ENCODE assay signal across 22 cellular contexts in the genomic region with DNA sequence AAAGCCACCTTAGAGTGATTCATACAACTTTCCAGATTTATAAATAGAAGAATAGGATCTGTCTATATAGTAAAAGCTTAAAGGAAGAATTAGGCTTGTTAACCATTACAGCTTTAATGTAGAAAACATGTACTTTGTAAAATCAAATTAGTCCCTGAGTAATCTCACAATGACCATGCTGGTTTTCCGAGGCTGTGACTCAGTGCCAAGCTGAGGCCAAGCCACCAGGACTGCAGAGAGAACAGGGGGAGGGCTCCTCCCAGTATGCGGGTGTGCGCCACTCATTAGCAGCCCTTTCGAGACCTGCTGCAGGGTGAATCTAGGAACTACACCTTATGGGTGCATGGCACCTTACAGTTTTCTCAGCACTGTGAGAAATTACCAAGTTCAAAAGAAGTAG.
DNase-seq lines count a peak whose midpoint lies in the region; ATAC-seq and TF ChIP-seq lines count a peak whose summit lies in the region.
"Had no signal": no experiment of that assay in that cellular context is flagged by ENCODE, and none has a peak within 500 bp of the region (broad histone marks: within the 10 kb centered on the region; RNA-seq: fewer than 3 reads in every experiment).

No MANE protein-coding gene starts in this region.

- no peaks in the 10 kb centered on the region for H3K27me3 ChIP-seq in right atrium auricular region
- H3K27me3 ChIP-seq: gastroesophageal sphincter, neutrophil had no signal

- H3K4me3 ChIP-seq in AG09309 (ENCODE audit: control insufficient read depth, low read depth, low read length) (no peak overlapping the region), fibroblast of mammary gland (ENCODE audit: control insufficient read depth, low read depth, low read length) (no peak overlapping the region), right atrium auricular region (no peak overlapping the region)
- H3K4me3 ChIP-seq: gastroesophageal sphincter had no signal

- H3K27ac ChIP-seq in right atrium auricular region, result no peak overlapping the region
- H3K27ac ChIP-seq: gastroesophageal sphincter, neutrophil had no signal

- H3K9me3 ChIP-seq in right atrium auricular region, result no peaks in the 10 kb centered on the region
- H3K9me3 ChIP-seq: gastroesophageal sphincter, neutrophil had no signal

- no peaks in the 10 kb centered on the region for H3K4me1 ChIP-seq in right atrium auricular region
- H3K4me1 ChIP-seq: gastroesophageal sphincter had no signal

- no peak for TF ChIP-seq CTCF in AG09309 (IDR thresholded peaks at IDR 0.05; ENCODE audit: control insufficient read depth, insufficient read depth, low read depth, low read length, missing control alignments)
- TF ChIP-seq CTCF in fibroblast of mammary gland (conservative IDR thresholded peaks at IDR 0.05; ENCODE audit: control insufficient read depth, insufficient read depth, low read depth, low read length), result no peak
- TF ChIP-seq CTCF in right atrium auricular region (IDR thresholded peaks at IDR 0.05), result no peak

- ATAC-seq in SK-N-SH treated with all-trans-retinoic acid at 6 μM for 48 hours (peak; percentile 98), HG02885 (IDR thresholded peaks at IDR 0.05; ENCODE audit: poor library complexity, unreplicated experiment) (no peak), GM19324 (IDR thresholded peaks at IDR 0.05; ENCODE audit: low FRiP score, unreplicated experiment) (no peak)
- ATAC-seq: gastroesophageal sphincter had no signal

- DNase-seq in AG09309 (ENCODE audit: low read depth) (peak; percentile 21), HCEC 1CT (peak; percentile 45), fibroblast of mammary gland (ENCODE audit: low read depth) (peak; percentile 46), NCI-H774 (lab: John Stamatoyannopoulos, UW) (no peak), right atrium auricular region (ENCODE audit: low spot score) (no peak)
- DNase-seq: 8988T; activated CD4-positive, alpha-beta T cell treated with anti-CD3 and anti-CD28 coated beads for 1 hour; activated naive CD4-positive, alpha-beta T cell treated with anti-CD3 and anti-CD28 coated beads for 36 hours; activated T-cell treated with anti-CD3 and anti-CD28 coated beads, Interleukin-2, amount 50 U/mL, for 1 hour; aorta; DMS79; NCI-H1436; NCI-H2171; NCI-H526; small intestine; stimulated activated naive CD4-positive, alpha-beta T cell; SW 1271 had no signal

- no peaks in the 10 kb centered on the region for H3K36me3 ChIP-seq in right atrium auricular region
- H3K36me3 ChIP-seq: gastroesophageal sphincter, neutrophil had no signal

TF ChIP-seq in SK-N-SH treated with all-trans-retinoic acid at 6 μM for 48 hours, 23 proteins besides CTCF, POLR2A, EP300 and RAD21:
- TF ChIP-seq, protein P1, sequence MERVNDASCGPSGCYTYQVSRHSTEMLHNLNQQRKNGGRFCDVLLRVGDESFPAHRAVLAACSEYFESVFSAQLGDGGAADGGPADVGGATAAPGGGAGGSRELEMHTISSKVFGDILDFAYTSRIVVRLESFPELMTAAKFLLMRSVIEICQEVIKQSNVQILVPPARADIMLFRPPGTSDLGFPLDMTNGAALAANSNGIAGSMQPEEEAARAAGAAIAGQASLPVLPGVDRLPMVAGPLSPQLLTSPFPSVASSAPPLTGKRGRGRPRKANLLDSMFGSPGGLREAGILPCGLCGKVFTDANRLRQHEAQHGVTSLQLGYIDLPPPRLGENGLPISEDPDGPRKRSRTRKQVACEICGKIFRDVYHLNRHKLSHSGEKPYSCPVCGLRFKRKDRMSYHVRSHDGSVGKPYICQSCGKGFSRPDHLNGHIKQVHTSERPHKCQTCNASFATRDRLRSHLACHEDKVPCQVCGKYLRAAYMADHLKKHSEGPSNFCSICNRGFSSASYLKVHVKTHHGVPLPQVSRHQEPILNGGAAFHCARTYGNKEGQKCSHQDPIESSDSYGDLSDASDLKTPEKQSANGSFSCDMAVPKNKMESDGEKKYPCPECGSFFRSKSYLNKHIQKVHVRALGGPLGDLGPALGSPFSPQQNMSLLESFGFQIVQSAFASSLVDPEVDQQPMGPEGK (CRISPR knock-in tag; IDR thresholded peaks at IDR 0.05; ENCODE audit: borderline replicate concordance), result no peak
- TF ChIP-seq, protein P2, sequence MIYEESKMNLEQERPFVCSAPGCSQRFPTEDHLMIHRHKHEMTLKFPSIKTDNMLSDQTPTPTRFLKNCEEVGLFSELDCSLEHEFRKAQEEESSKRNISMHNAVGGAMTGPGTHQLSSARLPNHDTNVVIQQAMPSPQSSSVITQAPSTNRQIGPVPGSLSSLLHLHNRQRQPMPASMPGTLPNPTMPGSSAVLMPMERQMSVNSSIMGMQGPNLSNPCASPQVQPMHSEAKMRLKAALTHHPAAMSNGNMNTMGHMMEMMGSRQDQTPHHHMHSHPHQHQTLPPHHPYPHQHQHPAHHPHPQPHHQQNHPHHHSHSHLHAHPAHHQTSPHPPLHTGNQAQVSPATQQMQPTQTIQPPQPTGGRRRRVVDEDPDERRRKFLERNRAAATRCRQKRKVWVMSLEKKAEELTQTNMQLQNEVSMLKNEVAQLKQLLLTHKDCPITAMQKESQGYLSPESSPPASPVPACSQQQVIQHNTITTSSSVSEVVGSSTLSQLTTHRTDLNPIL (CRISPR knock-in tag; IDR thresholded peaks at IDR 0.05; ENCODE audit: low read depth), result no peak
- TF ChIP-seq ISL1 (CRISPR knock-in tag; IDR thresholded peaks at IDR 0.05), result peak; percentile 72

Comparison
In these comparisons a context has a peak if more than half of its experiments do, and no peak if none do; other contexts are left out.
1. DNase-seq: peak in AG09309 (single experiment), HCEC 1CT (single experiment) and fibroblast of mammary gland (single experiment); none in NCI-H774 (single experiment) and right atrium auricular region (single experiment).